Comparison of ENCODE assay signal across 14 cellular contexts in genomic region chr3:188863999-188864406, GRCh38.
DNase-seq lines count a peak whose midpoint lies in the region; TF ChIP-seq lines count a peak whose summit lies in the region.
"Had no signal": no experiment of that assay in that cellular context is flagged by ENCODE, and none has a peak within 500 bp of the region (broad histone marks: within the 10 kb centered on the region; RNA-seq: fewer than 3 reads in every experiment).

No MANE protein-coding gene starts in this region.

- peaks cover 1% of the 10 kb centered on the region for H3K4me1 Mint-ChIP-seq in activated naive CD8-positive, alpha-beta T cell treated with anti-CD3 and anti-CD28 coated beads for 36 hours
- H3K4me1 Mint-ChIP-seq in endodermal cell: peaks cover 27% of the 10 kb centered on the region

- intact Hi-C loops in sigmoid colon (cut with DNase I) (loop anchor here (10.0 kb wide), 1 partner anchor 1129 kb away; no protein-coding TSS in a partner anchor), breast epithelium (cut with DNase I; ENCODE audit: low total_unique reads) (no loop called here)

- H3K4me1 ChIP-seq in adipocyte (ENCODE audit: control insufficient read depth, insufficient read depth, low read length) (peaks cover 39% of the 10 kb centered on the region), sigmoid colon (peaks cover 0 to 58% (median 36%) of the 10 kb centered on the region in 4 donors), breast epithelium (no peaks in the 10 kb centered on the region), endodermal cell (ENCODE audit: control insufficient read depth, insufficient read depth, low read length) (peaks cover 6% of the 10 kb centered on the region)
- H3K4me1 ChIP-seq: BLaER1, lower lobe of right lung, pancreas had no signal

- POLR2A ChIA-PET in BJ (lab: Charles Lee): no interaction called here

- peak overlapping the region; percentile 62 for H3K9ac ChIP-seq in adipocyte (ENCODE audit: low read length)
- no peak overlapping the region for H3K9ac ChIP-seq in endodermal cell (ENCODE audit: extremely low read depth, low read length, poor library complexity, severe bottlenecking)
- H3K9ac ChIP-seq: BLaER1 had no signal

- H3K27me3 ChIP-seq in BJ (ENCODE audit: control insufficient read depth, insufficient read depth, low read length): no peaks in the 10 kb centered on the region
- no peaks in the 10 kb centered on the region for H3K27me3 ChIP-seq in adipocyte (replicated peaks; ENCODE audit: control insufficient read depth, insufficient read depth, low read length)
- no peaks in the 10 kb centered on the region for H3K27me3 ChIP-seq in sigmoid colon
- H3K27me3 ChIP-seq in breast epithelium: no peaks in the 10 kb centered on the region
- no peaks in the 10 kb centered on the region for H3K27me3 ChIP-seq in endodermal cell (ENCODE audit: control insufficient read depth, insufficient read depth, low read length, poor library complexity, severe bottlenecking)
- H3K27me3 ChIP-seq: BLaER1, pancreas had no signal

- no peaks in the 10 kb centered on the region for H3K9me3 ChIP-seq in adipocyte (ENCODE audit: control insufficient read depth, low read length)
- H3K9me3 ChIP-seq in sigmoid colon: no peaks in the 10 kb centered on the region
- H3K9me3 ChIP-seq in breast epithelium: no peaks in the 10 kb centered on the region
- H3K9me3 ChIP-seq in endodermal cell (ENCODE audit: control insufficient read depth, low read length): no peaks in the 10 kb centered on the region
- H3K9me3 ChIP-seq: BLaER1, lower lobe of right lung, pancreas had no signal

- H3K4me3 Mint-ChIP-seq in activated naive CD8-positive, alpha-beta T cell treated with anti-CD3 and anti-CD28 coated beads for 36 hours: no peak overlapping the region
- no peak overlapping the region for H3K4me3 Mint-ChIP-seq in endodermal cell

- H3K36me3 ChIP-seq in BJ (ENCODE audit: control insufficient read depth, insufficient read depth, low read length) (no peaks in the 10 kb centered on the region), adipocyte (ENCODE audit: control insufficient read depth, insufficient read depth, low read length, severe bottlenecking) (peaks cover 8% of the 10 kb centered on the region), sigmoid colon (peaks cover 0 to 21% (median 9%) of the 10 kb centered on the region in 4 donors), breast epithelium (no peaks in the 10 kb centered on the region), endodermal cell (ENCODE audit: control insufficient read depth, insufficient read depth, low read length) (peaks cover 16% of the 10 kb centered on the region)
- H3K36me3 ChIP-seq: pancreas had no signal

- no peak overlapping the region for H3K4me3 ChIP-seq in BJ (ENCODE audit: low read depth, low read length)
- no peak overlapping the region for H3K4me3 ChIP-seq in adipocyte (ENCODE audit: low read length)
- no peak overlapping the region for H3K4me3 ChIP-seq in fibroblast of the aortic adventitia (ENCODE audit: low read depth, low read length)
- no peak overlapping the region for H3K4me3 ChIP-seq in sigmoid colon
- no peak overlapping the region for H3K4me3 ChIP-seq in breast epithelium
- H3K4me3 ChIP-seq in endodermal cell (ENCODE audit: low read length): no peak overlapping the region
- H3K4me3 ChIP-seq: BLaER1, lower lobe of right lung, pancreas had no signal

- no peaks in the 10 kb centered on the region for H3K27me3 Mint-ChIP-seq in activated naive CD8-positive, alpha-beta T cell treated with anti-CD3 and anti-CD28 coated beads for 36 hours
- no peaks in the 10 kb centered on the region for H3K27me3 Mint-ChIP-seq in endodermal cell (ENCODE audit: insufficient read depth)

- peak in 1 of 4 donors; percentile 11 for TF ChIP-seq EP300 in sigmoid colon (IDR thresholded peaks at IDR 0.05)

- peaks cover 4% of the 10 kb centered on the region for H3K36me3 Mint-ChIP-seq in activated naive CD8-positive, alpha-beta T cell treated with anti-CD3 and anti-CD28 coated beads for 36 hours
- peaks cover 9% of the 10 kb centered on the region for H3K36me3 Mint-ChIP-seq in endodermal cell (ENCODE audit: low read depth)

- no peaks in the 10 kb centered on the region for H3K9me3 Mint-ChIP-seq in activated naive CD8-positive, alpha-beta T cell treated with anti-CD3 and anti-CD28 coated beads for 36 hours
- H3K9me3 Mint-ChIP-seq in endodermal cell: no peaks in the 10 kb centered on the region

- TF ChIP-seq CTCF in BJ (IDR thresholded peaks at IDR 0.05; ENCODE audit: insufficient read depth, low read depth, low read length): no peak
- no peak for TF ChIP-seq CTCF in fibroblast of the aortic adventitia (IDR thresholded peaks at IDR 0.05; ENCODE audit: insufficient read depth, low read length)
- no peak for TF ChIP-seq CTCF in sigmoid colon (IDR thresholded peaks at IDR 0.05)
- no peak for TF ChIP-seq CTCF in breast epithelium (IDR thresholded peaks at IDR 0.05)
- TF ChIP-seq CTCF in endodermal cell (conservative IDR thresholded peaks at IDR 0.05): no peak

- TF ChIP-seq POLR2A in sigmoid colon (IDR thresholded peaks at IDR 0.05) (no peak), breast epithelium (IDR thresholded peaks at IDR 0.05) (no peak)

- no peak overlapping the region for H3K27ac Mint-ChIP-seq in activated naive CD8-positive, alpha-beta T cell treated with anti-CD3 and anti-CD28 coated beads for 36 hours
- no peak overlapping the region for H3K27ac Mint-ChIP-seq in endodermal cell

- H3K27ac ChIP-seq in sigmoid colon (peak overlapping the region; percentile 15 to 63 (median 39)), breast epithelium (peak overlapping the region in 1 of 2 donors; percentile 53), endodermal cell (ENCODE audit: low read depth, low read length) (no peak overlapping the region)
- H3K27ac ChIP-seq: BLaER1, lower lobe of right lung, pancreas had no signal

- CTCF ChIA-PET in BJ (lab: Yijun Ruan, JAX): no interaction called here

- DNase-seq in BJ (ENCODE audit: low read depth) (peak; percentile 53), adipocyte (ENCODE audit: low read depth) (peak; percentile 92), fibroblast of the aortic adventitia (ENCODE audit: low read depth) (peak; percentile 91), sigmoid colon (no peak), breast epithelium (ENCODE audit: low spot score in 2 of 2) (no peak), NCI-H1930 (lab: John Stamatoyannopoulos, UW) (no peak), endodermal cell (no peak)
- no peak for DNase-seq in activated naive CD8-positive, alpha-beta T cell treated with anti-CD3 and anti-CD28 coated beads for 36 hours
- DNase-seq: activated CD4-positive, alpha-beta T cell treated with anti-CD3 and anti-CD28 coated beads for 4 hours; lower lobe of right lung; MM.1S; NCI-H1694; pancreas had no signal

- 51 to 79% methylated on average over 3 of the region's 3 CpGs for WGBS in sigmoid colon, 2 donors
- 92 to 100% methylated on average over 2 to 3 of the region's 3 CpGs for WGBS in endodermal cell (ENCODE audit: insufficient coverage in 1 of 2, insufficient read length in 1 of 2), 2 experiments

Comparison
In these comparisons a context has a peak if more than half of its experiments do, and no peak if none do; other contexts are left out.
1. DNase-seq: peak in BJ (single experiment), adipocyte (single experiment) and fibroblast of the aortic adventitia (single experiment); none in sigmoid colon (single experiment), breast epithelium (0 of 2), activated naive CD8-positive, alpha-beta T cell treated with anti-CD3 and anti-CD28 coated beads for 36 hours (single experiment), NCI-H1930 (0 of 2) and endodermal cell (single experiment).